20 cellular contexts compared by ENCODE assay signal in genomic region chr5:112710896-112711295, GRCh38. TPM values are rescaled to one million over a fixed set of nuclear protein-coding genes. Genes with fewer than 3 reads are reported as not detected.
DNase-seq lines count a peak whose midpoint lies in the region; ATAC-seq, FAIRE-seq and TF ChIP-seq lines count a peak whose summit lies in the region.
"Had no signal": no experiment of that assay in that cellular context is flagged by ENCODE, and none has a peak within 500 bp of the region (broad histone marks: within the 10 kb centered on the region; RNA-seq: fewer than 3 reads in every experiment).

No MANE protein-coding gene starts in this region.

- no peaks in the 10 kb centered on the region; a peak in 1 of 5 replicates for H3K27me3 ChIP-seq in HepG2 (ENCODE audit: control insufficient read depth in 1 of 2, insufficient read depth in 2 of 2, low read length in 2 of 2)
- H3K27me3 ChIP-seq in right lobe of liver = no peaks in the 10 kb centered on the region
- no peaks in the 10 kb centered on the region for H3K27me3 ChIP-seq in esophagus muscularis mucosa
- no peaks in the 10 kb centered on the region for H3K27me3 ChIP-seq in trophoblast cell (ENCODE audit: insufficient read depth, low read length)
- H3K27me3 ChIP-seq in body of pancreas = no peaks in the 10 kb centered on the region
- no peaks in the 10 kb centered on the region for H3K27me3 ChIP-seq in adrenal gland

- H4K12ac ChIP-seq in trophoblast cell (ENCODE audit: low read depth, low read length) = no peak overlapping the region

- H3K9me3 ChIP-seq in HepG2 (ENCODE audit: low read length) (no peaks in the 10 kb centered on the region), right lobe of liver (no peaks in the 10 kb centered on the region), esophagus muscularis mucosa (no peaks in the 10 kb centered on the region), trophoblast cell (ENCODE audit: insufficient read depth, low read depth, low read length) (peaks cover 2% of the 10 kb centered on the region), body of pancreas (no peaks in the 10 kb centered on the region), adrenal gland (replicated peaks in 1 of 3) (no peaks in the 10 kb centered on the region)

- no peak overlapping the region for H2BK12ac ChIP-seq in trophoblast cell (ENCODE audit: low read length)

- H3K23ac ChIP-seq in trophoblast cell (ENCODE audit: low read length) = no peak overlapping the region

- no peak overlapping the region for H3K9ac ChIP-seq in HepG2 (ENCODE audit: insufficient read depth, low read depth, low read length)
- H3K9ac ChIP-seq in trophoblast cell (ENCODE audit: low read length) = no peak overlapping the region

- no peak for TF ChIP-seq CTCF in HepG2 (CRISPR knock-in tag; IDR thresholded peaks at IDR 0.05)
- no peak for TF ChIP-seq CTCF in right lobe of liver (IDR thresholded peaks at IDR 0.05)
- no peak for TF ChIP-seq CTCF in esophagus muscularis mucosa (IDR thresholded peaks at IDR 0.05)
- TF ChIP-seq CTCF in body of pancreas (IDR thresholded peaks at IDR 0.05) = no peak
- TF ChIP-seq CTCF in adrenal gland (IDR thresholded peaks at IDR 0.05) = no peak

- H4K8ac ChIP-seq in trophoblast cell (ENCODE audit: low read depth, low read length) = no peak overlapping the region

- no peak overlapping the region for H3K14ac ChIP-seq in trophoblast cell (ENCODE audit: low read length)

- CTCF ChIA-PET in HepG2 (lab: Yijun Ruan, JAX; ENCODE audit: low intra/inter-chr PET ratio, low total read pairs) = no interaction called here

- H4K91ac ChIP-seq in trophoblast cell (ENCODE audit: low read depth, low read length) = no peak overlapping the region

- no peak for TF ChIP-seq RAD21 in HepG2 (CRISPR knock-in tag; IDR thresholded peaks at IDR 0.05)

- intact Hi-C loops in HepG2 (cut with micrococcal nuclease; ENCODE audit: unreplicated experiment) (no loop called here), right lobe of liver (cut with DNase I) (no loop called here), esophagus muscularis mucosa (cut with DNase I) (loop anchor here (5.0 kb wide), 1 partner anchor 41 kb away; no protein-coding TSS in a partner anchor), body of pancreas (cut with DNase I) (no loop called here), adrenal gland (cut with DNase I) (no loop called here)

- TF ChIP-seq POLR2A in HepG2 (IDR thresholded peaks at IDR 0.05; ENCODE audit: insufficient read depth in 1 of 2, low read depth in 2 of 2, low read length in 2 of 2) (no peak), right lobe of liver (IDR thresholded peaks at IDR 0.05) (no peak), esophagus muscularis mucosa (IDR thresholded peaks at IDR 0.05; ENCODE audit: low read depth) (no peak), body of pancreas (IDR thresholded peaks at IDR 0.05) (no peak), adrenal gland (IDR thresholded peaks at IDR 0.05) (no peak)

- H3K4me1 ChIP-seq in HepG2 (ENCODE audit: insufficient read depth, low read length) (peaks cover 43% of the 10 kb centered on the region), right lobe of liver (peaks cover 0 to 11% (median 0%) of the 10 kb centered on the region in 4 donors), esophagus muscularis mucosa (peaks cover 29 to 66% (median 60%) of the 10 kb centered on the region in 4 donors), trophoblast cell (ENCODE audit: control insufficient read depth in 1 of 2, insufficient read depth in 2 of 2, low read length in 2 of 2) (peaks cover 3 to 6% of the 10 kb centered on the region in 2 experiments), body of pancreas (peaks cover 30% of the 10 kb centered on the region), adrenal gland (replicated peaks in 1 of 2) (peaks cover 16 to 39% of the 10 kb centered on the region in 2 donors)

- H3K79me2 ChIP-seq in HepG2 (ENCODE audit: insufficient read depth, low read length) = peaks cover 63% of the 10 kb centered on the region
- H3K79me2 ChIP-seq in trophoblast cell (ENCODE audit: control insufficient read depth, insufficient read depth, low read length, poor library complexity) = peaks cover 9% of the 10 kb centered on the region

- peaks cover 9% of the 10 kb centered on the region for H3K79me1 ChIP-seq in trophoblast cell (ENCODE audit: low read length)

- no peak for DNase-seq in HepG2 (ENCODE audit: low spot score)
- no peak for DNase-seq in right lobe of liver
- DNase-seq in NCI-H69 (lab: John Stamatoyannopoulos, UW) = peak; percentile 26
- peak; percentile 60 for DNase-seq in esophagus muscularis mucosa (ENCODE audit: extremely low spot score)
- DNase-seq in trophoblast cell = no peak
- no peak for DNase-seq in body of pancreas
- no peak for DNase-seq in adrenal gland
- no peak for DNase-seq in stimulated activated CD4-positive, alpha-beta T cell treated with anti-CD3 and anti-CD28 coated beads, Interleukin-1b, Interleukin-23, amount 100 ng/mL, for 48 hours
- DNase-seq: Calu3, DMS79, KG1, NCI-H1092 treated with DMSO at 0.1 percent for 48 hours, NCI-H2081 treated with DMSO at 0.1 percent for 48 hours, NCI-H345, NCI-H526 treated with DMSO at 0.1 percent for 48 hours, PC-3 had no signal

- no peak overlapping the region for H2BK5ac ChIP-seq in trophoblast cell (ENCODE audit: low read depth, low read length, poor library complexity)

- in situ Hi-C loops in HepG2 (cut with HindIII; ENCODE audit: extremely low pct_ligation_motif_present, low pct_unique_long_range_greater_than_20kb) = no loop called here

- no peak overlapping the region for H3K4me2 ChIP-seq in HepG2 (ENCODE audit: low read depth, low read length)
- H3K4me2 ChIP-seq in trophoblast cell (ENCODE audit: low read length) = no peak overlapping the region
- H3K4me2 ChIP-seq: GM23338 had no signal

- no peak for FAIRE-seq in HepG2 (lab: Jason Lieb, UNC)
- FAIRE-seq: G401.6, GM12878 had no signal

- POLR2A ChIA-PET in HepG2 (lab: Yijun Ruan, JAX) = no interaction called here

- no peak for ATAC-seq in HepG2
- no peak for ATAC-seq in right lobe of liver
- no peak for ATAC-seq in body of pancreas
- ATAC-seq: GM12878, GM23338, PC-3 had no signal

- H3K36me3 ChIP-seq in HepG2 (replicated peaks in 1 of 2; ENCODE audit: control insufficient read depth in 1 of 2, insufficient read depth in 2 of 2, low read length in 2 of 2) (no peaks in the 10 kb centered on the region), right lobe of liver (no peaks in the 10 kb centered on the region), esophagus muscularis mucosa (no peaks in the 10 kb centered on the region), trophoblast cell (ENCODE audit: control insufficient read depth in 1 of 2, insufficient read depth in 2 of 2, low read length in 2 of 2) (no peaks in the 10 kb centered on the region), body of pancreas (replicated peaks in 1 of 2; ENCODE audit: insufficient read depth in 1 of 2, low read depth in 2 of 2) (no peaks in the 10 kb centered on the region), adrenal gland (replicated peaks in 1 of 2) (no peaks in the 10 kb centered on the region)

- no peak overlapping the region for H3K4me3 ChIP-seq in HepG2 (replicated peaks in 1 of 3; ENCODE audit: insufficient read depth in 1 of 3, low read depth in 2 of 3, low read length in 3 of 3)
- H3K4me3 ChIP-seq in right lobe of liver = no peak overlapping the region
- H3K4me3 ChIP-seq in esophagus muscularis mucosa = no peak overlapping the region
- no peak overlapping the region for H3K4me3 ChIP-seq in trophoblast cell (ENCODE audit: low read depth, low read length)
- no peak overlapping the region for H3K4me3 ChIP-seq in body of pancreas
- no peak overlapping the region for H3K4me3 ChIP-seq in adrenal gland
- H3K4me3 ChIP-seq: GM23338 had no signal

- no TSS peak for BruUV-seq in HepG2 (replicated peaks; lab: Mats Ljungman, UMichigan)

- no peak for TF ChIP-seq EP300 in HepG2 (IDR thresholded peaks at IDR 0.05; ENCODE audit: low read depth in 2 of 2, low read length in 2 of 2)
- no peak for TF ChIP-seq EP300 in HepG2 (CRISPR knock-in tag; IDR thresholded peaks at IDR 0.05; ENCODE audit: borderline replicate concordance)
- no peak for TF ChIP-seq EP300 in esophagus muscularis mucosa (IDR thresholded peaks at IDR 0.05)

- H3K18ac ChIP-seq in trophoblast cell (ENCODE audit: low read length) = no peak overlapping the region

- H2AK5ac ChIP-seq in trophoblast cell (ENCODE audit: low read length) = no peak overlapping the region

- H4K20me1 ChIP-seq in HepG2 (ENCODE audit: insufficient read depth, low read length) = no peaks in the 10 kb centered on the region

- WGBS in HepG2 (ENCODE audit: low lambda C conversion rate) = 98% methylated on average over 4 of the region's 4 CpGs
- 89% methylated on average over 4 of the region's 4 CpGs for WGBS in right lobe of liver (ENCODE audit: insufficient coverage, low coverage, low lambda C conversion rate, missing lambda C conversion rate)
- WGBS in esophagus muscularis mucosa = 95% methylated on average over 4 of the region's 4 CpGs
- WGBS in trophoblast cell (ENCODE audit: extremely low coverage, insufficient coverage, insufficient read length) = no CpG with 5 or more reads among the region's 4 CpGs
- WGBS in body of pancreas, 2 donors = 88 to 89% methylated on average over 4 of the region's 4 CpGs
- 92 to 97% (median 93%) methylated on average over 4 of the region's 4 CpGs for WGBS in adrenal gland, 4 donors

- peak overlapping the region; percentile 9 for H3K4ac ChIP-seq in trophoblast cell (ENCODE audit: low read depth, low read length)

- no peak overlapping the region for H3K27ac ChIP-seq in HepG2 (ENCODE audit: extremely low read length, insufficient read depth, low read length)
- no peak overlapping the region for H3K27ac ChIP-seq in right lobe of liver
- no peak overlapping the region for H3K27ac ChIP-seq in esophagus muscularis mucosa (replicated peaks in 1 of 4)
- H3K27ac ChIP-seq in trophoblast cell (ENCODE audit: low read depth, low read length) = no peak overlapping the region
- H3K27ac ChIP-seq in body of pancreas = no peak overlapping the region
- no peak overlapping the region for H3K27ac ChIP-seq in adrenal gland
- H3K27ac ChIP-seq: RWPE1 had no signal

- H2AFZ ChIP-seq in HepG2 (ENCODE audit: low read length) (no peak overlapping the region), trophoblast cell (ENCODE audit: insufficient read depth, low read length, poor library complexity) (no peak overlapping the region)
- H2AFZ ChIP-seq: GM23338 had no signal

- H2BK120ac ChIP-seq in trophoblast cell (ENCODE audit: insufficient read depth, low read length, poor library complexity) = no peak overlapping the region

RNA-seq across cellular contexts. Expression of gene APC, which starts 26.8 kb away (rescaled TPM):
- total RNA-seq in HepG2 (2016; rRNA removed; fragmentation: Illumina TruSeq; extraction: Trizol) (19.0 and 19.4 TPM in 2 replicates), right lobe of liver (10 to 100 TPM; 12.4 to 34.5 (median 16.9) TPM), esophagus muscularis mucosa (100 to 1,000 TPM; 106 to 166 (median 121) TPM), body of pancreas (10 to 100 TPM; 27.5 to 75.8 TPM), adrenal gland (10 to 100 TPM; 28.7 to 78.1 (median 38.7) TPM)
- 2.9 and 3.0 TPM in 2 replicates for total RNA-seq in HepG2 (2016; cell fraction: cytosol; rRNA removed; fragmentation: Illumina TruSeq; extraction: Trizol; ENCODE audit: low read depth)
- total RNA-seq in HepG2 (2016; cell fraction: insoluble cytoplasmic fraction; rRNA removed; fragmentation: Illumina TruSeq; extraction: Trizol) = 16.4 and 19.4 TPM in 2 replicates
- 5.4 and 6.4 TPM in 2 replicates for total RNA-seq in HepG2 (2016; cell fraction: membrane; rRNA removed; fragmentation: Illumina TruSeq; extraction: Trizol)
- 33.0 and 40.2 TPM in 2 replicates for total RNA-seq in HepG2 (2016; cell fraction: nucleus; rRNA removed; fragmentation: Illumina TruSeq; extraction: Trizol)
- polyA plus RNA-seq in HepG2 (2011; rRNA removed) (4.4 and 6.1 TPM in 2 replicates), adrenal gland (10 to 100 TPM in 1 of 3 donors, 1 to 10 TPM in 2; 2.5 to 19.6 (median 6.0) TPM)
- 3.5 and 4.0 TPM in 2 replicates for polyA plus RNA-seq in HepG2 (2011; cell fraction: cytosol; rRNA removed)
- 11.3 and 11.7 TPM in 2 replicates for polyA plus RNA-seq in HepG2 (2011; cell fraction: nucleus; rRNA removed)
- 5.5 and 6.1 TPM in 2 replicates for polyA plus RNA-seq in HepG2 (2012)
- polyA plus RNA-seq in HepG2 (2016; cell fraction: cytosol; fragmentation: Illumina TruSeq; extraction: Trizol; ENCODE audit: low read depth) = 0.27 and 0.34 TPM in 2 replicates
- polyA plus RNA-seq in HepG2 (2016; cell fraction: insoluble cytoplasmic fraction; fragmentation: Illumina TruSeq; extraction: Trizol; ENCODE audit: low read depth) = 4.7 and 5.2 TPM in 2 replicates
- polyA plus RNA-seq in HepG2 (2016; cell fraction: membrane; fragmentation: Illumina TruSeq; extraction: Trizol; ENCODE audit: low read depth) = 0.34 and 0.37 TPM in 2 replicates
- 13.3 and 13.6 TPM in 2 replicates for polyA plus RNA-seq in HepG2 (2016; cell fraction: nucleus; fragmentation: Illumina TruSeq; extraction: Trizol; ENCODE audit: insufficient read depth, low read depth)
- polyA minus RNA-seq in HepG2 (2011; rRNA and poly(A)+ RNA removed; ENCODE audit: low replicate concordance) = 21.1 and 23.5 TPM in 2 replicates
- polyA minus RNA-seq in HepG2 (2011; cell fraction: cytosol; rRNA and poly(A)+ RNA removed) = 15.0 and 16.6 TPM in 2 replicates
- 84.2 and 87.0 TPM in 2 replicates for polyA minus RNA-seq in HepG2 (2011; cell fraction: nucleus; rRNA and poly(A)+ RNA removed)
- polyA plus RNA-seq in trophoblast cell (2013) = 10.6 and 11.3 TPM in 2 replicates

Comparison
In these comparisons a context has a peak if more than half of its experiments do, and no peak if none do; other contexts are left out.
1. DNase-seq: peak in NCI-H69 (single experiment) and esophagus muscularis mucosa (single experiment); none in HepG2 (single experiment), right lobe of liver (0 of 3), trophoblast cell (0 of 2), body of pancreas (0 of 4), adrenal gland (0 of 7) and stimulated activated CD4-positive, alpha-beta T cell treated with anti-CD3 and anti-CD28 coated beads, Interleukin-1b, Interleukin-23, amount 100 ng/mL, for 48 hours (single experiment).